ENCODE assay signal across 8 cellular contexts in genomic region chr5:143826909-143827514, GRCh38. TPM values are rescaled to one million over a fixed set of nuclear protein-coding genes. Genes with fewer than 3 reads are reported as not detected.
DNase-seq lines count a peak whose midpoint lies in the region; ATAC-seq and TF ChIP-seq lines count a peak whose summit lies in the region.

No MANE protein-coding gene starts in this region.

- H3K4me1 ChIP-seq in right cardiac atrium (ENCODE audit: control insufficient read depth, insufficient read depth, low read length): peaks cover 2% of the 10 kb centered on the region
- peaks cover 27% of the 10 kb centered on the region for H3K4me1 ChIP-seq in CD4-positive, alpha-beta memory T cell (ENCODE audit: insufficient read depth, low read length)

- H3K9me3 Mint-ChIP-seq in CD4-positive, alpha-beta memory T cell: no peaks in the 10 kb centered on the region

- CTCF ChIA-PET in CD4-positive, alpha-beta memory T cell (lab: Charles Lee; ENCODE audit: partially characterized antibody): interaction anchor here (0.9 to 8.3 kb wide), 11 partner anchors 9 to 1114 kb away, joined by 3 to 87 read pairs (median 11); no protein-coding TSS in a partner anchor

- no peaks in the 10 kb centered on the region for H3K27me3 Mint-ChIP-seq in CD4-positive, alpha-beta memory T cell

- H3K36me3 ChIP-seq in CD4-positive, alpha-beta memory T cell (ENCODE audit: insufficient read depth, low read length): no peaks in the 10 kb centered on the region

- no peaks in the 10 kb centered on the region for H3K27me3 ChIP-seq in right cardiac atrium (ENCODE audit: control insufficient read depth, insufficient read depth)
- H3K27me3 ChIP-seq in CD4-positive, alpha-beta memory T cell (ENCODE audit: insufficient read depth, low read length): no peaks in the 10 kb centered on the region

- DNase-seq in GM12865 (ENCODE audit: low read depth) (peak; percentile 92), GM20000 (ENCODE audit: low spot score) (peak; percentile 64), right cardiac atrium (no peak), SKM-1 (lab: John Stamatoyannopoulos, UW; ENCODE audit: unreplicated experiment) (no peak), occipital lobe (lab: John Stamatoyannopoulos, UW) (no peak)
- peak; percentile 59 for DNase-seq in activated CD4-positive, alpha-beta T cell treated with anti-CD3 and anti-CD28 coated beads for 48 hours
- DNase-seq in CD4-positive, alpha-beta memory T cell: no peak

- H3K27ac ChIP-seq in right cardiac atrium (ENCODE audit: low read length): no peak overlapping the region
- no peak overlapping the region for H3K27ac ChIP-seq in CD4-positive, alpha-beta memory T cell (ENCODE audit: low read depth, low read length)

- TF ChIP-seq CTCF in GM12865 (IDR thresholded peaks at IDR 0.05; ENCODE audit: insufficient read depth, low read depth, low read length, missing control alignments): no peak
- TF ChIP-seq CTCF in GM20000 (IDR thresholded peaks at IDR 0.05; ENCODE audit: extremely low read depth, missing control alignments): no peak

- no peaks in the 10 kb centered on the region for H3K9me3 ChIP-seq in right cardiac atrium (ENCODE audit: control insufficient read depth, low read length)
- H3K9me3 ChIP-seq in CD4-positive, alpha-beta memory T cell (ENCODE audit: control insufficient read depth in 1 of 2, low read length in 2 of 2): no peaks in the 10 kb centered on the region

- no peak overlapping the region for H3K4me3 Mint-ChIP-seq in CD4-positive, alpha-beta memory T cell

- H3K36me3 Mint-ChIP-seq in CD4-positive, alpha-beta memory T cell: no peaks in the 10 kb centered on the region

- intact Hi-C loops in right cardiac atrium (cut with DNase I): loop anchor here (5.0 to 10.0 kb wide), 5 partner anchors 412 to 912 kb away; partner anchors contain the start of gene NR3C1 (in 2 of the 4)
- intact Hi-C loops in CD4-positive, alpha-beta memory T cell (cut with micrococcal nuclease): loop anchor here (5.0 to 10.0 kb wide), 3 partner anchors 140 to 602 kb away; no protein-coding TSS in a partner anchor

- H3K4me3 ChIP-seq in GM12865 (ENCODE audit: low read depth, low read length): no peak overlapping the region
- no peak overlapping the region for H3K4me3 ChIP-seq in right cardiac atrium (ENCODE audit: low read length)
- no peak overlapping the region for H3K4me3 ChIP-seq in CD4-positive, alpha-beta memory T cell (ENCODE audit: low read length in 2 of 2)

- POLR2A ChIA-PET in CD4-positive, alpha-beta memory T cell (lab: Charles Lee; ENCODE audit: partially characterized antibody): interaction anchor here (2.0 kb wide), 1 partner anchor 825 kb away, joined by 8 read pairs; no protein-coding TSS in a partner anchor

- ATAC-seq in HG03460 (IDR thresholded peaks at IDR 0.05; ENCODE audit: unreplicated experiment): peak; percentile 84
- ATAC-seq in right cardiac atrium: no peak

- H3K27ac Mint-ChIP-seq in CD4-positive, alpha-beta memory T cell: peak overlapping the region in 1 of 7 donors; percentile 5

- 82% methylated on average over 3 of the region's 3 CpGs for WGBS in right cardiac atrium

- peaks cover 16 to 19% (median 17%) of the 10 kb centered on the region in 4 donors for H3K4me1 Mint-ChIP-seq in CD4-positive, alpha-beta memory T cell

RNA-seq across cellular contexts. Expression of gene HMHB1, which starts 15.1 kb away (rescaled TPM):
- total RNA-seq in right cardiac atrium (not detected), occipital lobe (not detected)
- polyA plus RNA-seq in right cardiac atrium: not detected
- total RNA-seq in CD4-positive, alpha-beta memory T cell: not detected
- polyA plus RNA-seq in CD4-positive, alpha-beta memory T cell: not detected

Comparison
In these comparisons a context has a peak if more than half of its experiments do, and no peak if none do; other contexts are left out.
1. DNase-seq: peak in GM12865 (single experiment), GM20000 (single experiment) and activated CD4-positive, alpha-beta T cell treated with anti-CD3 and anti-CD28 coated beads for 48 hours (single experiment); none in right cardiac atrium (0 of 3), SKM-1 (single experiment), occipital lobe (single experiment) and CD4-positive, alpha-beta memory T cell (0 of 5).